ENCODE assay signal across 8 cellular contexts in genomic region chr12:49342066-49342913, GRCh38. TPM values are rescaled to one million over a fixed set of nuclear protein-coding genes. Genes with fewer than 3 reads are reported as not detected.
DNase-seq lines count a peak whose midpoint lies in the region; ATAC-seq, FAIRE-seq and TF ChIP-seq lines count a peak whose summit lies in the region.

No MANE protein-coding gene starts in this region.

- H3K9me3 Mint-ChIP-seq in activated B cell treated with CpG ODN at 0.5 μM for 24 hours (no peaks in the 10 kb centered on the region), immature natural killer cell (no peaks in the 10 kb centered on the region)

- H3K4me1 Mint-ChIP-seq in activated B cell treated with CpG ODN at 0.5 μM for 24 hours (peaks cover 53% of the 10 kb centered on the region), immature natural killer cell (peaks cover 34 to 41% of the 10 kb centered on the region in 2 donors)

- H3K27me3 Mint-ChIP-seq in activated B cell treated with CpG ODN at 0.5 μM for 24 hours, result peaks cover 39% of the 10 kb centered on the region
- H3K27me3 Mint-ChIP-seq in immature natural killer cell (ENCODE audit: low read depth in 3 of 3), result peaks cover 28 to 39% (median 38%) of the 10 kb centered on the region in 3 donors

- DNase-seq in NCI-H2107 (lab: John Stamatoyannopoulos, UW) (peak; percentile 77), activated B cell treated with CpG ODN at 0.5 μM for 24 hours (peak; percentile 71), bronchial epithelial cell (ENCODE audit: low read depth) (peak; percentile 54), immature natural killer cell (peak; percentile 64 to 72 (median 66))
- DNase-seq in stimulated activated CD4-positive, alpha-beta T cell treated with anti-CD3 and anti-CD28 coated beads, Interleukin-12 subunit alpha, Interleukin-12 subunit beta, amount 100 ng/mL, for 24 hours (ENCODE audit: low read depth in 2 of 2), result peak; percentile 51 to 83

- no peak overlapping the region for H3K27ac Mint-ChIP-seq in activated B cell treated with CpG ODN at 0.5 μM for 24 hours
- H3K27ac Mint-ChIP-seq in immature natural killer cell, result no peak overlapping the region

- peaks cover 42% of the 10 kb centered on the region for H3K27me3 ChIP-seq in bronchial epithelial cell (ENCODE audit: control insufficient read depth, insufficient read depth, low read length)

- FAIRE-seq in bronchial epithelial cell (lab: Jason Lieb, UNC), result no peak

- CTCF ChIA-PET in activated B cell treated with CpG ODN at 0.5 μM for 24 hours (lab: Charles Lee), result interaction anchor here (0.9 to 3.6 kb wide), 15 partner anchors 8 to 172 kb away, joined by 3 to 54 read pairs (median 6); partner anchors contain the start of genes PRPH, SPATS2 and TROAP

- peak; percentile 88 for TF ChIP-seq CTCF in GM12873 (IDR thresholded peaks at IDR 0.05; ENCODE audit: insufficient read depth, low read depth, low read length, missing control alignments)
- TF ChIP-seq CTCF in activated B cell treated with CpG ODN at 0.5 μM for 24 hours (IDR thresholded peaks at IDR 0.05), result peak; percentile 24
- peak; percentile 89 for TF ChIP-seq CTCF in bronchial epithelial cell (IDR thresholded peaks at IDR 0.05; ENCODE audit: insufficient read depth, low read length, severe bottlenecking)

- ATAC-seq in HG02884 (IDR thresholded peaks at IDR 0.05; ENCODE audit: unreplicated experiment) (peak; percentile 54), activated B cell treated with CpG ODN at 0.5 μM for 24 hours (ENCODE audit: low read depth) (peak; percentile 75), GM19324 (IDR thresholded peaks at IDR 0.05; ENCODE audit: low FRiP score, unreplicated experiment) (no peak)

- no peaks in the 10 kb centered on the region for H3K36me3 Mint-ChIP-seq in activated B cell treated with CpG ODN at 0.5 μM for 24 hours (ENCODE audit: low read depth)
- no peaks in the 10 kb centered on the region for H3K36me3 Mint-ChIP-seq in immature natural killer cell

- H3K4me3 Mint-ChIP-seq in activated B cell treated with CpG ODN at 0.5 μM for 24 hours (peak overlapping the region; percentile 67), immature natural killer cell (peak overlapping the region; percentile 63 to 76 (median 70))

- POLR2A ChIA-PET in activated B cell treated with CpG ODN at 0.5 μM for 24 hours (lab: Charles Lee), result interaction anchor here (0.6 to 1.9 kb wide), 8 partner anchors 15 to 153 kb away, joined by 3 to 11 read pairs (median 4); partner anchors contain the start of genes SPATS2, TROAP and TUBA1A

- intact Hi-C loops in activated B cell treated with CpG ODN at 0.5 μM for 24 hours (cut with micrococcal nuclease), result loop anchor here (1.0 to 10.0 kb wide), 7 partner anchors 8 to 347 kb away; partner anchors contain the start of genes DDN, KMT2D, PRPF40B and RHEBL1

- peak overlapping the region; percentile 2 for H3K4me3 ChIP-seq in bronchial epithelial cell (ENCODE audit: low read depth, low read length)

- no peaks in the 10 kb centered on the region for H3K36me3 ChIP-seq in bronchial epithelial cell (ENCODE audit: control insufficient read depth, insufficient read depth, low read length)

RNA-seq across cellular contexts. Expression of gene DNAJC22, which starts 4.4 kb away (rescaled TPM):
- not detected in 2 replicates for total RNA-seq in activated B cell treated with CpG ODN at 0.5 μM for 24 hours
- 0.13 and 0.26 TPM in 2 replicates for total RNA-seq in bronchial epithelial cell
- polyA plus RNA-seq in immature natural killer cell, result not detected

RNA-seq across cellular contexts. Expression of gene C1QL4, which starts 5.3 kb away (rescaled TPM):
- total RNA-seq in activated B cell treated with CpG ODN at 0.5 μM for 24 hours, result not detected in 2 replicates
- total RNA-seq in bronchial epithelial cell, result 0.13 TPM in 1 of 2 replicates, not detected in the other
- not detected for polyA plus RNA-seq in immature natural killer cell

RNA-seq across cellular contexts. Expression of gene TROAP, which starts 19.2 kb away (rescaled TPM):
- total RNA-seq in activated B cell treated with CpG ODN at 0.5 μM for 24 hours, result 2.0 and 3.1 TPM in 2 replicates
- 2.6 and 5.2 TPM in 2 replicates for total RNA-seq in bronchial epithelial cell
- 1 to 10 TPM; 1.9 to 4.1 (median 2.6) TPM for polyA plus RNA-seq in immature natural killer cell

RNA-seq across cellular contexts. Expression of gene SPATS2, which starts 25.0 kb away (rescaled TPM):
- total RNA-seq in activated B cell treated with CpG ODN at 0.5 μM for 24 hours (18.9 and 22.2 TPM in 2 replicates), bronchial epithelial cell (21.3 and 33.4 TPM in 2 replicates)
- polyA plus RNA-seq in immature natural killer cell, result 10 to 100 TPM in 1 of 3 donors, 1 to 10 TPM in 1, not detected in 1; 3.1 to 10.8 TPM

RNA-seq across cellular contexts. Expression of gene PRPH, which starts 47.3 kb away (rescaled TPM):
- total RNA-seq in activated B cell treated with CpG ODN at 0.5 μM for 24 hours (not detected in 2 replicates), bronchial epithelial cell (0.26 and 0.51 TPM in 2 replicates)
- polyA plus RNA-seq in immature natural killer cell, result not detected

Comparison
In these comparisons a context has a peak if more than half of its experiments do, and no peak if none do; other contexts are left out.
1. CTCF ChIP-seq: peak in every context shown above with its lines; median percentile 89 in bronchial epithelial cell; 88 in GM12873; 24 in activated B cell treated with CpG ODN at 0.5 μM for 24 hours.